Comparison of ENCODE assay signal across 8 cellular contexts in the genomic region with DNA sequence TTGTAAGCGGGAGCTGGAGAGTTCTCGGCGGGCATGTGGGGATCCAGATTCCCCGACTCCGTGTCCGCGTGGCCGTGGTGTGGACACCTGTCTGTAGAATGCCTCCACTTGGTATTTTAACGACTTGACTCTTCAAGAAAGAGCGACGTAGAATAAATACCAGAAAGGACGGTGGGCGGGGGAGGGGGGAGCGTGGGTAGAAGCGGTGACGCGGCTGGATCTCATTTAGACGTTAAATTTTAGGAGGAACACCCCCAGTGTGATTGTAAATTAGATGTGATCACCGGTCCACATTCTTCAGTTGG. TPM values are rescaled to one million over a fixed set of nuclear protein-coding genes. Genes with fewer than 3 reads are reported as not detected.
DNase-seq lines count a peak whose midpoint lies in the region; ATAC-seq, FAIRE-seq and TF ChIP-seq lines count a peak whose summit lies in the region.

No MANE protein-coding gene starts in this region.

- POLR2A ChIA-PET in BJ (lab: Charles Lee) (no interaction called here), PC-9 (lab: Charles Lee; ENCODE audit: unreplicated experiment) (no interaction called here)

- H3K4me1 ChIP-seq in PC-9 (replicated peaks; ENCODE audit: insufficient read depth), result peaks cover 8% of the 10 kb centered on the region
- H3K4me1 ChIP-seq in esophagus (ENCODE audit: control insufficient read depth in 2 of 2, insufficient read depth in 2 of 2, low read length in 1 of 2), result no peaks in the 10 kb centered on the region
- H3K4me1 ChIP-seq in osteoblast (ENCODE audit: insufficient read depth, low read length), result peaks cover 11% of the 10 kb centered on the region

- BruUV-seq in PC-9 (replicated peaks; lab: Mats Ljungman, UMichigan), result no TSS peak

- H3K79me2 ChIP-seq in PC-9 (ENCODE audit: low read depth) (no peaks in the 10 kb centered on the region), osteoblast (ENCODE audit: insufficient read depth, low read length) (peaks cover 28% of the 10 kb centered on the region)

- peak overlapping the region; percentile 71 for H3K4me2 ChIP-seq in PC-9
- H3K4me2 ChIP-seq in osteoblast (ENCODE audit: insufficient read depth, low read length), result peak overlapping the region; percentile 89

- no peak for TF ChIP-seq POLR2A in H54 (IDR thresholded peaks at IDR 0.05; ENCODE audit: low read depth, low read length)

- H2AFZ ChIP-seq in PC-9 (peak overlapping the region; percentile 79), osteoblast (ENCODE audit: low read length) (peak overlapping the region; percentile 92)

- H3K4me3 ChIP-seq in BJ (ENCODE audit: low read depth, low read length) (peak overlapping the region; percentile 74), PC-9 (peak overlapping the region; percentile 44; the same call in 1 of the 2 replicates), esophagus (ENCODE audit: low read depth in 1 of 2, low read length in 2 of 2) (peak overlapping the region; percentile 60 to 73), osteoblast (ENCODE audit: insufficient read depth, low read length) (peak overlapping the region; percentile 87)

- FAIRE-seq in H54 (lab: Jason Lieb, UNC), result no peak

- H3K27ac ChIP-seq in PC-9 (no peak overlapping the region), esophagus (ENCODE audit: low read depth in 2 of 2, low read length in 1 of 2) (peak overlapping the region; percentile 69 to 83), osteoblast (ENCODE audit: low read depth, low read length) (peak overlapping the region; percentile 53)

- TF ChIP-seq CTCF in BJ (IDR thresholded peaks at IDR 0.05; ENCODE audit: insufficient read depth, low read depth, low read length) (no peak), PC-9 (conservative IDR thresholded peaks at IDR 0.05) (no peak), osteoblast (IDR thresholded peaks at IDR 0.05; ENCODE audit: extremely low read depth, low read depth, low read length) (no peak)

- H3K9me2 ChIP-seq in PC-9 (ENCODE audit: insufficient read depth), result no peaks in the 10 kb centered on the region

- 9 to 11% methylated on average over 19 of the region's 19 CpGs for WGBS in esophagus, 2 donors

- H3K36me3 ChIP-seq in BJ (ENCODE audit: control insufficient read depth, insufficient read depth, low read length), result no peaks in the 10 kb centered on the region
- H3K36me3 ChIP-seq in PC-9 (ENCODE audit: low read depth), result no peaks in the 10 kb centered on the region
- no peaks in the 10 kb centered on the region for H3K36me3 ChIP-seq in esophagus (ENCODE audit: control insufficient read depth in 2 of 2, insufficient read depth in 2 of 2, low read length in 1 of 2)
- no peaks in the 10 kb centered on the region for H3K36me3 ChIP-seq in osteoblast (ENCODE audit: insufficient read depth, low read length)

- H3K27me3 ChIP-seq in BJ (ENCODE audit: control insufficient read depth, insufficient read depth, low read length) (no peaks in the 10 kb centered on the region), PC-9 (ENCODE audit: insufficient read depth, low read depth) (no peaks in the 10 kb centered on the region), esophagus (ENCODE audit: control insufficient read depth in 1 of 2, insufficient read depth in 2 of 2, low read length in 2 of 2) (no peaks in the 10 kb centered on the region), osteoblast (ENCODE audit: insufficient read depth, low read length) (no peaks in the 10 kb centered on the region)

- H4K20me1 ChIP-seq in PC-9 (ENCODE audit: insufficient read depth) (no peaks in the 10 kb centered on the region), osteoblast (ENCODE audit: insufficient read depth, low read length) (peaks cover 6% of the 10 kb centered on the region)

- DNase-seq in BJ (ENCODE audit: low read depth) (no peak), PC-9 (no peak), osteoblast (ENCODE audit: insufficient read length, low spot score, missing footprints) (peak; percentile 82), NCI-H1417 treated with DMSO at 0.1 percent for 48 hours (lab: John Stamatoyannopoulos, UW) (no peak), cerebellar nuclear complex (lab: John Stamatoyannopoulos, UW) (no peak), H54 (ENCODE audit: insufficient read length, low spot score) (no peak)

- H3F3A ChIP-seq in PC-9 (ENCODE audit: insufficient read depth, low read depth), result no peaks in the 10 kb centered on the region

- intact Hi-C loops in PC-9 (cut with micrococcal nuclease; ENCODE audit: unreplicated experiment), result no loop called here

- H3K9me3 ChIP-seq in PC-9 (ENCODE audit: insufficient read depth, low read depth) (no peaks in the 10 kb centered on the region), esophagus (ENCODE audit: control insufficient read depth in 2 of 2, insufficient read depth in 1 of 2, low read depth in 1 of 2, low read length in 1 of 2) (no peaks in the 10 kb centered on the region), osteoblast (ENCODE audit: low read depth, low read length) (no peaks in the 10 kb centered on the region)

- CTCF ChIA-PET in BJ (lab: Yijun Ruan, JAX), result interaction anchor here (0.9 to 1.1 kb wide), 2 partner anchors 16 to 50 kb away, joined by 3 read pairs; no protein-coding TSS in a partner anchor
- CTCF ChIA-PET in PC-9 (lab: Charles Lee), result no interaction called here

- no peak for ATAC-seq in GM21825 (IDR thresholded peaks at IDR 0.05; ENCODE audit: unreplicated experiment)

RNA-seq across cellular contexts. Expression of a gene that starts 0.6 kb away (rescaled TPM):
- polyA plus RNA-seq in BJ (2011; rRNA removed) (3.1 and 6.7 TPM in 2 replicates), esophagus (under 1 TPM; 0.62 to 0.65 TPM)
- 2.5 and 4.4 TPM in 2 replicates for polyA minus RNA-seq in BJ (2011; rRNA and poly(A)+ RNA removed)
- total RNA-seq in PC-9 (2021) (3.9 and 5.1 TPM in 2 replicates), osteoblast (15.6 and 18.0 TPM in 2 replicates)
